In genomic region chr16:89502319-89502843, GRCh38 we compare ENCODE assay signal across 10 cellular contexts. TPM values are rescaled to one million over a fixed set of nuclear protein-coding genes. Genes with fewer than 3 reads are reported as not detected.
A peak's percentile ranks its signal among the peaks of the same experiment; 100 is the strongest.
DNase-seq lines count a peak whose midpoint lies in the region; ATAC-seq and TF ChIP-seq lines count a peak whose summit lies in the region.
"Had no signal": no experiment of that assay in that cellular context is flagged by ENCODE, and none has a peak within 500 bp of the region (broad histone marks: within the 10 kb centered on the region; RNA-seq: fewer than 3 reads in every experiment).

No MANE protein-coding gene starts in this region.

- intact Hi-C loops in Calu3 (cut with micrococcal nuclease; ENCODE audit: unreplicated experiment): no loop called here
- intact Hi-C loops in PC-3 (cut with micrococcal nuclease): loop anchor here (5.0 kb wide), 1 partner anchor 185 kb away; no protein-coding TSS in a partner anchor
- intact Hi-C loops in esophagus squamous epithelium (cut with DNase I): no loop called here
- intact Hi-C loops in Right ventricle myocardium superior (cut with DNase I): no loop called here

- BruUV-seq in Calu3 (replicated peaks; lab: Mats Ljungman, UMichigan): no TSS peak
- BruUV-seq in PC-3 (replicated peaks; lab: Mats Ljungman, UMichigan): no TSS peak

- no peaks in the 10 kb centered on the region for H3K9me2 ChIP-seq in PC-3 (replicated peaks; ENCODE audit: low read length)

- H3K27me3 ChIP-seq in PC-3 (ENCODE audit: low read length): no peaks in the 10 kb centered on the region
- H3K27me3 ChIP-seq in esophagus squamous epithelium: no peaks in the 10 kb centered on the region
- peaks cover 7% of the 10 kb centered on the region for H3K27me3 ChIP-seq in neural progenitor cell
- H3K27me3 ChIP-seq: BLaER1 had no signal

- peak; percentile 90 for DNase-seq in Calu3
- peak; percentile 80 for DNase-seq in PC-3
- DNase-seq in esophagus squamous epithelium (lab: John Stamatoyannopoulos, UW): no peak
- DNase-seq in neural progenitor cell (ENCODE audit: low spot score): no peak
- no peak for DNase-seq in nephron progenitor cell
- DNase-seq in Right ventricle myocardium superior: no peak
- no peak for DNase-seq in nucleus accumbens (lab: John Stamatoyannopoulos, UW)
- DNase-seq: effector memory CD4-positive, alpha-beta T cell had no signal

- H4K20me1 ChIP-seq in PC-3 (ENCODE audit: low read length) (no peaks in the 10 kb centered on the region), neural progenitor cell (ENCODE audit: low read depth) (peaks cover 6% of the 10 kb centered on the region)
- H4K20me1 ChIP-seq: BLaER1 had no signal

- H3K27ac Mint-ChIP-seq in Calu3 (ENCODE audit: unreplicated experiment) (peak overlapping the region; percentile 82), neural progenitor cell (no peak overlapping the region), nephron progenitor cell (no peak overlapping the region)

- no peak for TF ChIP-seq POLR2A in esophagus squamous epithelium (IDR thresholded peaks at IDR 0.05)

- H3K9me3 Mint-ChIP-seq in Calu3 (ENCODE audit: low read depth, unreplicated experiment): no peaks in the 10 kb centered on the region
- no peaks in the 10 kb centered on the region for H3K9me3 Mint-ChIP-seq in neural progenitor cell
- no peaks in the 10 kb centered on the region for H3K9me3 Mint-ChIP-seq in nephron progenitor cell

- TF ChIP-seq CTCF in Calu3 (IDR thresholded peaks at IDR 0.05; ENCODE audit: unreplicated experiment) (no peak), PC-3 (conservative IDR thresholded peaks at IDR 0.05; ENCODE audit: low read depth, low read length) (no peak), esophagus squamous epithelium (IDR thresholded peaks at IDR 0.05) (no peak), neural progenitor cell (IDR thresholded peaks at IDR 0.05) (no peak), nephron progenitor cell (IDR thresholded peaks at IDR 0.05) (no peak)

- H3K4me3 ChIP-seq in PC-3 (ENCODE audit: low read length) (peak overlapping the region; percentile 7; the same call in 1 of the 2 replicates), esophagus squamous epithelium (no peak overlapping the region), neural progenitor cell (no peak overlapping the region)
- H3K4me3 ChIP-seq: BLaER1 had no signal

- CTCF ChIA-PET in Calu3 (lab: Charles Lee) (interaction anchor here (1.3 to 1.7 kb wide), 3 partner anchors 10 to 13 kb away, joined by 3 to 7 read pairs (median 3); no protein-coding TSS in a partner anchor), PC-3 (lab: Charles Lee) (no interaction called here)

- peak; percentile 63 for ATAC-seq in PC-3
- ATAC-seq in HG03442 (IDR thresholded peaks at IDR 0.05; ENCODE audit: unreplicated experiment): no peak
- no peak for ATAC-seq in Right ventricle myocardium superior (ENCODE audit: poor library complexity)

- H3F3A ChIP-seq in PC-3 (ENCODE audit: low read length, unreplicated experiment) (no peaks in the 10 kb centered on the region), neural progenitor cell (ENCODE audit: low read depth) (peaks cover 5% of the 10 kb centered on the region)

- H2AFZ ChIP-seq in PC-3 (ENCODE audit: low read length): peak overlapping the region; percentile 20
- H2AFZ ChIP-seq in neural progenitor cell (replicated peaks): no peak overlapping the region

- H3K9me3 ChIP-seq in PC-3 (ENCODE audit: low read length): no peaks in the 10 kb centered on the region
- H3K9me3 ChIP-seq in esophagus squamous epithelium: no peaks in the 10 kb centered on the region
- H3K9me3 ChIP-seq in neural progenitor cell (ENCODE audit: low read depth): no peaks in the 10 kb centered on the region
- H3K9me3 ChIP-seq: BLaER1 had no signal

- H3K36me3 Mint-ChIP-seq in Calu3 (ENCODE audit: insufficient read depth, unreplicated experiment): peaks cover 37% of the 10 kb centered on the region
- no peaks in the 10 kb centered on the region for H3K36me3 Mint-ChIP-seq in neural progenitor cell
- no peaks in the 10 kb centered on the region for H3K36me3 Mint-ChIP-seq in nephron progenitor cell (ENCODE audit: low read depth)

- H3K27me3 Mint-ChIP-seq in Calu3 (ENCODE audit: unreplicated experiment) (no peaks in the 10 kb centered on the region), neural progenitor cell (ENCODE audit: insufficient read depth, low read depth) (no peaks in the 10 kb centered on the region), nephron progenitor cell (ENCODE audit: low read depth, poor library complexity) (no peaks in the 10 kb centered on the region)

- H3K4me1 Mint-ChIP-seq in Calu3 (ENCODE audit: low read depth, unreplicated experiment) (peaks cover 34% of the 10 kb centered on the region), neural progenitor cell (peaks cover 24% of the 10 kb centered on the region), nephron progenitor cell (peaks cover 35% of the 10 kb centered on the region)

- H3K9ac ChIP-seq in PC-3 (ENCODE audit: low read length) (peak overlapping the region; percentile 60), neural progenitor cell (no peak overlapping the region)
- H3K9ac ChIP-seq: BLaER1 had no signal

- peak overlapping the region; percentile 43 for H3K4me2 ChIP-seq in PC-3 (ENCODE audit: low read length)
- H3K4me2 ChIP-seq in neural progenitor cell: no peak overlapping the region
- H3K4me2 ChIP-seq: BLaER1 had no signal

- peaks cover 7% of the 10 kb centered on the region for H3K79me2 ChIP-seq in PC-3 (ENCODE audit: low read length)
- H3K79me2 ChIP-seq in neural progenitor cell (ENCODE audit: low read depth): peaks cover 7% of the 10 kb centered on the region

- H3K27ac ChIP-seq in PC-3 (ENCODE audit: low read length) (peak overlapping the region; percentile 87), esophagus squamous epithelium (peak overlapping the region; percentile 23 to 50 (median 40)), neural progenitor cell (no peak overlapping the region)
- H3K27ac ChIP-seq: BLaER1 had no signal

- 31 to 35% methylated on average over 10 to 12 of the region's 16 CpGs for WGBS in esophagus squamous epithelium, 2 donors

- H3K4me3 Mint-ChIP-seq in Calu3 (ENCODE audit: low read depth, unreplicated experiment) (peak overlapping the region; percentile 53), neural progenitor cell (peak overlapping the region; percentile 60), nephron progenitor cell (no peak overlapping the region)

- H3K36me3 ChIP-seq in PC-3 (ENCODE audit: low read depth, low read length): no peaks in the 10 kb centered on the region
- no peaks in the 10 kb centered on the region for H3K36me3 ChIP-seq in esophagus squamous epithelium
- H3K36me3 ChIP-seq in neural progenitor cell: no peaks in the 10 kb centered on the region

- POLR2A ChIA-PET in PC-3 (lab: Charles Lee; ENCODE audit: unreplicated experiment): no interaction called here

- H3K4me1 ChIP-seq in PC-3 (ENCODE audit: insufficient read depth, low read length) (peaks cover 35% of the 10 kb centered on the region), esophagus squamous epithelium (peaks cover 19 to 48% (median 31%) of the 10 kb centered on the region in 3 donors), neural progenitor cell (peaks cover 6% of the 10 kb centered on the region)

RNA-seq across cellular contexts. Expression of gene SPG7, which starts 5.8 kb away (rescaled TPM):
- total RNA-seq in Calu3 (2022) (174 and 186 TPM in 2 replicates), PC-3 (2014; rRNA removed) (94.3 and 106 TPM in 2 replicates), esophagus squamous epithelium (100 to 1,000 TPM in 1 of 4 donors, 10 to 100 TPM in 3; 65.0 to 104 (median 84.9) TPM), neural progenitor cell (ENCODE audit: low replicate concordance) (122 and 240 TPM in 2 replicates), Right ventricle myocardium superior (108 TPM)

RNA-seq across cellular contexts. Expression of gene ANKRD11, which starts 12.0 kb away (rescaled TPM):
- total RNA-seq in Calu3 (2022) (227 and 242 TPM in 2 replicates), PC-3 (2014; rRNA removed) (65.0 and 92.6 TPM in 2 replicates), esophagus squamous epithelium (10 to 100 TPM; 51.0 to 72.7 (median 66.9) TPM), neural progenitor cell (ENCODE audit: low replicate concordance) (47.3 and 68.1 TPM in 2 replicates), Right ventricle myocardium superior (64.9 TPM)

RNA-seq across cellular contexts. Expression of gene RPL13, which starts 58.1 kb away (rescaled TPM):
- total RNA-seq in Calu3 (2022) (1,719 and 1,779 TPM in 2 replicates), PC-3 (2014; rRNA removed) (3,236 and 3,323 TPM in 2 replicates), esophagus squamous epithelium (1,000 to 10,000 TPM; 3,143 to 7,972 (median 4,864) TPM), neural progenitor cell (ENCODE audit: low replicate concordance) (1,914 and 5,602 TPM in 2 replicates), Right ventricle myocardium superior (1,044 TPM)

Comparison
In these comparisons a context has a peak if more than half of its experiments do, and no peak if none do; other contexts are left out.
1. DNase-seq: peak in Calu3 (single experiment) and PC-3 (single experiment); none in esophagus squamous epithelium (single experiment), neural progenitor cell (single experiment), nephron progenitor cell (single experiment), Right ventricle myocardium superior (single experiment) and nucleus accumbens (0 of 56).